In the genomic region with DNA sequence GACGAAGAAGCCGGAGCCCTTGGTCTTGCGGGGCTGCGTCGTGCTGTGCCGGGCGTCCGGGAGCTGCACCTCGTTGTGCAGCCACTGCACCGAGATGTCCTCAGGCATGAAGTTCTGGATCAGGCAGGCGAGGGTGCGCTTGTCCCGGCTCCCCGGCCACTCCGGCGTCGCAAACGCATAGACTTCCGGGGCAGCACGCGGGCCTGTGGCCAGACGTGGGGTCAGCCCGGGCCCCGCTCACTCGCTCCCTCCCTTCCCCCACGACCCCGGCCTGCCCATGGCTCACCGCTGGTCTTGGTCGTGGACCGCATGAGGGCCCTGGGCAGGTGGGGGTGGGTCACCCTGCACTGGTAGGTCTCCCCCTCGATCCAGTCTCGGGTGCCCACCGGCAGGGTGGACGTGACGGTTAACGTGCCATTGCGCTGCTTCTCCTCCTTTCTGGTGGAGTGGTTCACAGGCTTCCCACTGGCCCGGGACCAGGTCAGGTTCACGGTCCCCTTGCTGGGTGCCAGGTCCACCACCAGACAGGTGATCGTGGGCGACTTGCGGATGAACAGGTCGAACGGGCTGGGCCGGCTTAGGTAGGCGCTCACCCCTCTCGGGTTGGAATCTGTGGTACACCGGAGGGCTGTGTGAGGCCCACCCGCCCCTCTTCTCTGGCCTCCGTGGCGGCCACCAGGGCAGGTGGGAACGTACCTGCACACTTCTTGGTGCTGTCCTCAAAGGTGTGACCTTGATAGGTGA, we compare ENCODE assay signal across 8 cellular contexts.
DNase-seq lines count a peak whose midpoint lies in the region; ATAC-seq, FAIRE-seq and TF ChIP-seq lines count a peak whose summit lies in the region.
"Not testable (repeated sequence)": the region's sequence is repeated elsewhere in the genome, so short reads cannot be mapped to it uniquely, and the experiment has no call there.

No MANE protein-coding gene starts in this region.

- CTCF ChIA-PET in activated B cell treated with CpG ODN at 0.5 μM for 24 hours (lab: Charles Lee): not testable (repeated sequence)

- not testable (repeated sequence) for H2AFZ ChIP-seq in osteoblast (ENCODE audit: low read length)

- not testable (repeated sequence) for H3K4me2 ChIP-seq in osteoblast (ENCODE audit: insufficient read depth, low read length)

- POLR2A ChIA-PET in activated B cell treated with CpG ODN at 0.5 μM for 24 hours (lab: Charles Lee): not testable (repeated sequence)

- H3K36me3 ChIP-seq in esophagus muscularis mucosa; osteoblast (ENCODE audit: insufficient read depth, low read length); aorta (ENCODE audit: control insufficient read depth in 1 of 2, insufficient read depth in 2 of 2, low read length in 1 of 2): not testable (repeated sequence)

- TF ChIP-seq EP300 in esophagus muscularis mucosa (IDR thresholded peaks at IDR 0.05): not testable (repeated sequence)

- not testable (repeated sequence) for H3K4me3 Mint-ChIP-seq in activated B cell treated with CpG ODN at 0.5 μM for 24 hours; chondrocyte (ENCODE audit: unreplicated experiment); stimulated activated naive B cell treated with anti-CD40 and anti-IgM and Interleukin-4, amounts not matched to agents 10 μg/mL and 1 μg/mL and 100 μg/mL, for 72 hours

- H3K4me1 Mint-ChIP-seq in activated B cell treated with CpG ODN at 0.5 μM for 24 hours: peaks cover 16% of the 10 kb centered on the region
- not testable (repeated sequence) for H3K4me1 Mint-ChIP-seq in chondrocyte (ENCODE audit: low read depth)
- H3K4me1 Mint-ChIP-seq in stimulated activated naive B cell treated with anti-CD40 and anti-IgM and Interleukin-4, amounts not matched to agents 10 μg/mL and 1 μg/mL and 100 μg/mL, for 72 hours: peaks cover 22 to 28% of the 10 kb centered on the region in 2 donors

- H3K9me3 Mint-ChIP-seq in activated B cell treated with CpG ODN at 0.5 μM for 24 hours; stimulated activated naive B cell treated with anti-CD40 and anti-IgM and Interleukin-4, amounts not matched to agents 10 μg/mL and 1 μg/mL and 100 μg/mL, for 72 hours: not testable (repeated sequence)
- peaks cover 13% of the 10 kb centered on the region for H3K9me3 Mint-ChIP-seq in chondrocyte (ENCODE audit: low read depth)

- not testable (repeated sequence) for TF ChIP-seq CTCF in activated B cell treated with CpG ODN at 0.5 μM for 24 hours (IDR thresholded peaks at IDR 0.05); chondrocyte (IDR thresholded peaks at IDR 0.05); esophagus muscularis mucosa (IDR thresholded peaks at IDR 0.05); osteoblast (IDR thresholded peaks at IDR 0.05; ENCODE audit: extremely low read depth, low read depth, low read length)

- 96% methylated on average over 20 of the region's 52 CpGs for WGBS in esophagus muscularis mucosa
- WGBS in aorta, 2 donors: 93 to 94% methylated on average over 48 to 52 of the region's 52 CpGs

- H3K27ac Mint-ChIP-seq in activated B cell treated with CpG ODN at 0.5 μM for 24 hours; chondrocyte (ENCODE audit: unreplicated experiment): not testable (repeated sequence)
- peak overlapping the region; percentile 42 for H3K27ac Mint-ChIP-seq in stimulated activated naive B cell treated with anti-CD40 and anti-IgM and Interleukin-4, amounts not matched to agents 10 μg/mL and 1 μg/mL and 100 μg/mL, for 72 hours

- H3K9me3 ChIP-seq in esophagus muscularis mucosa; osteoblast (ENCODE audit: low read depth, low read length); aorta (ENCODE audit: control insufficient read depth, low read length): not testable (repeated sequence)

- not testable (repeated sequence) for TF ChIP-seq POLR2A in GM12892 (IDR thresholded peaks at IDR 0.05; ENCODE audit: low read depth, low read length); esophagus muscularis mucosa (IDR thresholded peaks at IDR 0.05; ENCODE audit: low read depth)

- H3K79me2 ChIP-seq in osteoblast (ENCODE audit: insufficient read depth, low read length): not testable (repeated sequence)

- H3K27me3 ChIP-seq in esophagus muscularis mucosa; osteoblast (ENCODE audit: insufficient read depth, low read length); aorta (ENCODE audit: control insufficient read depth in 1 of 2, insufficient read depth in 2 of 2, low read length in 1 of 2): not testable (repeated sequence)

- H3K4me1 ChIP-seq in esophagus muscularis mucosa; osteoblast (ENCODE audit: insufficient read depth, low read length); aorta (ENCODE audit: control insufficient read depth in 1 of 2, insufficient read depth in 2 of 2, low read length in 2 of 2): not testable (repeated sequence)

- H3K27ac ChIP-seq in esophagus muscularis mucosa (replicated peaks in 1 of 4); osteoblast (ENCODE audit: low read depth, low read length); aorta (ENCODE audit: low read depth in 1 of 2, low read length in 2 of 2): not testable (repeated sequence)

- ATAC-seq in activated B cell treated with CpG ODN at 0.5 μM for 24 hours (ENCODE audit: low read depth); stimulated activated naive B cell treated with anti-CD40 and anti-IgM and Interleukin-4, amounts not matched to agents 10 μg/mL and 1 μg/mL and 100 μg/mL, for 72 hours (replicated peaks); aorta (ENCODE audit: low FRiP score): not testable (repeated sequence)

- FAIRE-seq in GM12892 (lab: Jason Lieb, UNC): peak; percentile 73

- not testable (repeated sequence) for H3K4me3 ChIP-seq in esophagus muscularis mucosa; osteoblast (ENCODE audit: insufficient read depth, low read length); aorta (ENCODE audit: low read length in 2 of 2)

- H4K20me1 ChIP-seq in osteoblast (ENCODE audit: insufficient read depth, low read length): not testable (repeated sequence)

- not testable (repeated sequence) for H3K27me3 Mint-ChIP-seq in activated B cell treated with CpG ODN at 0.5 μM for 24 hours; chondrocyte (ENCODE audit: low read depth); stimulated activated naive B cell treated with anti-CD40 and anti-IgM and Interleukin-4, amounts not matched to agents 10 μg/mL and 1 μg/mL and 100 μg/mL, for 72 hours

- intact Hi-C loops in activated B cell treated with CpG ODN at 0.5 μM for 24 hours (cut with micrococcal nuclease): loop anchor here (10.0 kb wide), 1 partner anchor 54 kb away; no protein-coding TSS in a partner anchor
- intact Hi-C loops in esophagus muscularis mucosa (cut with DNase I); aorta (cut with DNase I): not testable (repeated sequence)

- H3K36me3 Mint-ChIP-seq in activated B cell treated with CpG ODN at 0.5 μM for 24 hours (ENCODE audit: low read depth); chondrocyte (ENCODE audit: low read depth): not testable (repeated sequence)
- peaks cover 16 to 21% of the 10 kb centered on the region in 2 donors for H3K36me3 Mint-ChIP-seq in stimulated activated naive B cell treated with anti-CD40 and anti-IgM and Interleukin-4, amounts not matched to agents 10 μg/mL and 1 μg/mL and 100 μg/mL, for 72 hours

- not testable (repeated sequence) for DNase-seq in GM12892 (ENCODE audit: insufficient read length); stimulated activated naive B cell treated with anti-CD40 and anti-IgM and Interleukin-4, amounts not matched to agents 10 μg/mL and 1 μg/mL and 100 μg/mL, for 72 hours
- DNase-seq in activated B cell treated with CpG ODN at 0.5 μM for 24 hours (peak; percentile 14), chondrocyte (ENCODE audit: low spot score) (peak; percentile 78), esophagus muscularis mucosa (ENCODE audit: extremely low spot score) (peak; percentile 75), islet precursor cell (peak; percentile 24), osteoblast (ENCODE audit: insufficient read length, low spot score, missing footprints) (peak; percentile 15), aorta (peak; percentile 38 to 62)
